ENCODE assay signal across 9 cellular contexts in genomic region chrX:132592880-132593279, GRCh38.
DNase-seq lines count a peak whose midpoint lies in the region; ATAC-seq and TF ChIP-seq lines count a peak whose summit lies in the region.
"Had no signal": no experiment of that assay in that cellular context is flagged by ENCODE, and none has a peak within 500 bp of the region (broad histone marks: within the 10 kb centered on the region; RNA-seq: fewer than 3 reads in every experiment).

No MANE protein-coding gene starts in this region.

- peaks cover 0 to 57% (median 0%) of the 10 kb centered on the region in 7 donors for H3K27me3 ChIP-seq in heart right ventricle
- no peaks in the 10 kb centered on the region for H3K27me3 ChIP-seq in gastrocnemius medialis

- H3K9me3 ChIP-seq in heart right ventricle = no peaks in the 10 kb centered on the region
- no peaks in the 10 kb centered on the region for H3K9me3 ChIP-seq in gastrocnemius medialis
- H3K9me3 ChIP-seq: mucosa of descending colon had no signal

- WGBS in heart right ventricle, 2 donors = 13 to 15% methylated on average over 2 of the region's 2 CpGs

- H3K4me3 ChIP-seq in heart right ventricle = no peak overlapping the region
- H3K4me3 ChIP-seq in gastrocnemius medialis = no peak overlapping the region
- H3K4me3 ChIP-seq: mucosa of descending colon had no signal

- in situ Hi-C loops in gastrocnemius medialis (cut with MboI; ENCODE audit: low sequenced_read_pairs in 4 of 4) = no loop called here

- no peak for DNase-seq in heart right ventricle
- DNase-seq in left ventricle myocardium superior = no peak
- DNase-seq in NCI-H146 treated with DMSO at 0.1 percent for 48 hours (lab: John Stamatoyannopoulos, UW; ENCODE audit: unreplicated experiment) = peak; percentile 42
- peak; percentile 32 for DNase-seq in dermis blood vessel endothelial cell
- DNase-seq in sciatic nerve (ENCODE audit: low spot score) = no peak
- DNase-seq in central memory CD4-positive, alpha-beta T cell = no peak
- no peak for DNase-seq in gastrocnemius medialis
- DNase-seq in SHP77 treated with DMSO at 0.1 percent for 48 hours (lab: John Stamatoyannopoulos, UW) = no peak

- no peak for TF ChIP-seq POLR2A in gastrocnemius medialis (IDR thresholded peaks at IDR 0.05)

- H3K36me3 ChIP-seq in heart right ventricle = no peaks in the 10 kb centered on the region
- H3K36me3 ChIP-seq in gastrocnemius medialis = no peaks in the 10 kb centered on the region

- intact Hi-C loops in heart right ventricle (cut with DNase I) (loop anchor here in 6 of 10 donors (5.0 to 10.0 kb wide), 3 partner anchors 296 to 301 kb away; no protein-coding TSS in a partner anchor), left ventricle myocardium superior (cut with micrococcal nuclease) (no loop called here), sciatic nerve (cut with DNase I) (no loop called here), gastrocnemius medialis (cut with DNase I; ENCODE audit: low total_unique reads) (loop anchor here (5.0 kb wide), 1 partner anchor 301 kb away; no protein-coding TSS in a partner anchor)

- ATAC-seq in heart right ventricle (no peak), left ventricle myocardium superior (no peak), sciatic nerve (peak; percentile 57), gastrocnemius medialis (no peak)
- ATAC-seq: mucosa of descending colon had no signal

- TF ChIP-seq CTCF in heart right ventricle (IDR thresholded peaks at IDR 0.05) (peak in 8 of 9 donors; percentile 9 to 50 (median 45)), gastrocnemius medialis (IDR thresholded peaks at IDR 0.05 in 4 of 5, conservative IDR thresholded peaks at IDR 0.05 in 1 of 5) (peak in 2 of 5 experiments; percentile 18 to 25)

- H3K27ac ChIP-seq in heart right ventricle (no peak overlapping the region), gastrocnemius medialis (no peak overlapping the region)

- H3K4me1 ChIP-seq in heart right ventricle (no peaks in the 10 kb centered on the region), gastrocnemius medialis (no peaks in the 10 kb centered on the region)

Comparison
In these comparisons a context has a peak if more than half of its experiments do, and no peak if none do; other contexts are left out.
1. intact Hi-C loops: an anchor here in heart right ventricle (5.0 to 10.0 kb wide) and gastrocnemius medialis (5.0 kb wide); none called in left ventricle myocardium superior and sciatic nerve.
2. DNase-seq: peak in NCI-H146 treated with DMSO at 0.1 percent for 48 hours (single experiment) and dermis blood vessel endothelial cell (single experiment); none in heart right ventricle (0 of 2), left ventricle myocardium superior (single experiment), sciatic nerve (single experiment), central memory CD4-positive, alpha-beta T cell (single experiment), gastrocnemius medialis (0 of 2) and SHP77 treated with DMSO at 0.1 percent for 48 hours (single experiment).